Comparison of ENCODE assay signal across 8 cellular contexts in genomic region chr10:86536294-86536861, GRCh38. TPM values are rescaled to one million over a fixed set of nuclear protein-coding genes. Genes with fewer than 3 reads are reported as not detected.
A peak's percentile ranks its signal among the peaks of the same experiment; 100 is the strongest.
DNase-seq lines count a peak whose midpoint lies in the region; TF ChIP-seq lines count a peak whose summit lies in the region.

No MANE protein-coding gene starts in this region.

- H3K36me3 ChIP-seq in DOHH2 (ENCODE audit: control insufficient read depth, low read length) (no peaks in the 10 kb centered on the region), spleen (no peaks in the 10 kb centered on the region), uterus (no peaks in the 10 kb centered on the region), OCI-LY7 (ENCODE audit: insufficient read depth, low read length) (no peaks in the 10 kb centered on the region)

- CTCF ChIA-PET in OCI-LY7 (lab: Charles Lee; ENCODE audit: unreplicated experiment) = no interaction called here

- DNase-seq in activated CD4-positive, alpha-beta T cell treated with anti-CD3 and anti-CD28 coated beads for 48 hours = peak; percentile 55
- peak; percentile 40 for DNase-seq in effector CD8-positive, alpha-beta T cell (lab: John Stamatoyannopoulos, UW)
- DNase-seq in spleen = peak; percentile 85
- no peak for DNase-seq in NCI-H2081 treated with DMSO at 0.1 percent for 48 hours (lab: John Stamatoyannopoulos, UW)
- DNase-seq in uterus = no peak
- no peak for DNase-seq in NCI-H2227 treated with DMSO at 0.1 percent for 48 hours (lab: John Stamatoyannopoulos, UW)
- DNase-seq in OCI-LY7 (ENCODE audit: low spot score) = no peak

- WGBS in spleen, 5 donors = 8 to 15% (median 11%) methylated on average over 27 to 40 of the region's 40 CpGs

- peaks cover 30% of the 10 kb centered on the region for H3K4me1 ChIP-seq in DOHH2 (ENCODE audit: control insufficient read depth, low read length)
- H3K4me1 ChIP-seq in spleen = peaks cover 0 to 25% (median 15%) of the 10 kb centered on the region in 6 donors
- H3K4me1 ChIP-seq in uterus = no peaks in the 10 kb centered on the region
- peaks cover 5% of the 10 kb centered on the region for H3K4me1 ChIP-seq in OCI-LY7 (ENCODE audit: insufficient read depth, low read length, poor library complexity, severe bottlenecking)

- TF ChIP-seq CTCF in DOHH2 (IDR thresholded peaks at IDR 0.05; ENCODE audit: low read depth, low read length, poor library complexity, severe bottlenecking) = no peak
- TF ChIP-seq CTCF in spleen (IDR thresholded peaks at IDR 0.05 in 8 of 11, conservative IDR thresholded peaks at IDR 0.05 in 3 of 11) = no peak
- TF ChIP-seq CTCF in uterus (IDR thresholded peaks at IDR 0.05) = no peak
- TF ChIP-seq CTCF in OCI-LY7 (conservative IDR thresholded peaks at IDR 0.05; ENCODE audit: low read length) = no peak

- no peaks in the 10 kb centered on the region for H3F3A ChIP-seq in DOHH2 (ENCODE audit: control insufficient read depth, insufficient read depth)

- H3K27ac ChIP-seq in DOHH2 (ENCODE audit: low read depth, low read length) (peak overlapping the region; percentile 47), spleen (peak overlapping the region in 4 of 8 donors; percentile 15 to 63 (median 50)), uterus (no peak overlapping the region), OCI-LY7 (ENCODE audit: low read depth, low read length, poor library complexity, severe bottlenecking) (no peak overlapping the region)

- H3K9me3 ChIP-seq in DOHH2 (ENCODE audit: control insufficient read depth, insufficient read depth, low read length) (no peaks in the 10 kb centered on the region), spleen (peaks cover 0 to 5% (median 0%) of the 10 kb centered on the region in 8 donors), uterus (no peaks in the 10 kb centered on the region), OCI-LY7 (ENCODE audit: low read length) (no peaks in the 10 kb centered on the region)

- no peaks in the 10 kb centered on the region for H3K27me3 ChIP-seq in DOHH2 (ENCODE audit: control insufficient read depth, low read length)
- H3K27me3 ChIP-seq in spleen (replicated peaks in 1 of 7) = peaks cover 0 to 18% (median 0%) of the 10 kb centered on the region in 7 donors
- no peaks in the 10 kb centered on the region for H3K27me3 ChIP-seq in uterus

- POLR2A ChIA-PET in OCI-LY7 (lab: Charles Lee) = no interaction called here

- peak overlapping the region; percentile 66 for H3K4me3 ChIP-seq in DOHH2 (ENCODE audit: low read length)
- H3K4me3 ChIP-seq in spleen = peak overlapping the region in 7 of 8 donors; percentile 20 to 72 (median 35)
- H3K4me3 ChIP-seq in uterus = no peak overlapping the region
- H3K4me3 ChIP-seq in OCI-LY7 (ENCODE audit: low read depth, low read length, poor library complexity, severe bottlenecking) = no peak overlapping the region

- BruUV-seq in OCI-LY7 (replicated peaks; lab: Mats Ljungman, UMichigan) = no TSS peak

- intact Hi-C loops in spleen (cut with DNase I; ENCODE audit: low total_unique reads) = no loop called here
- intact Hi-C loops in uterus (cut with DNase I; ENCODE audit: low total_unique reads) = no loop called here
- intact Hi-C loops in OCI-LY7 (cut with micrococcal nuclease; ENCODE audit: unreplicated experiment) = no loop called here

- peak overlapping the region; percentile 69 for H3K4me2 ChIP-seq in DOHH2 (ENCODE audit: low read length)
- H3K4me2 ChIP-seq in OCI-LY7 (ENCODE audit: low read length) = no peak overlapping the region

- no peaks in the 10 kb centered on the region for H3K79me2 ChIP-seq in DOHH2 (ENCODE audit: control insufficient read depth, low read length)
- no peaks in the 10 kb centered on the region for H3K79me2 ChIP-seq in OCI-LY7 (ENCODE audit: insufficient read depth, low read depth, low read length)

- no peak overlapping the region for H2AFZ ChIP-seq in OCI-LY7 (ENCODE audit: low read length)

- H4K20me1 ChIP-seq in DOHH2 (ENCODE audit: control insufficient read depth, insufficient read depth, low read depth, low read length) = no peaks in the 10 kb centered on the region
- H4K20me1 ChIP-seq in OCI-LY7 (ENCODE audit: insufficient read depth, low read length) = no peaks in the 10 kb centered on the region

- TF ChIP-seq POLR2A in spleen (IDR thresholded peaks at IDR 0.05) (no peak), uterus (IDR thresholded peaks at IDR 0.05) (no peak)

- H3K9me2 ChIP-seq in DOHH2 (replicated peaks; ENCODE audit: control insufficient read depth, low read length) (no peaks in the 10 kb centered on the region), OCI-LY7 (ENCODE audit: insufficient read depth, low read length) (no peaks in the 10 kb centered on the region)

RNA-seq across cellular contexts. Expression of gene WAPL, which starts 14.8 kb away (rescaled TPM):
- 10 to 100 TPM; 37.0 to 59.1 (median 51.5) TPM for total RNA-seq in spleen
- polyA plus RNA-seq in spleen = 10 to 100 TPM; 13.6 to 19.8 (median 17.0) TPM
- 10 to 100 TPM; 17.4 to 75.1 (median 34.9) TPM for total RNA-seq in uterus
- 51.1 and 56.6 TPM in 2 replicates for total RNA-seq in OCI-LY7 (2014; rRNA removed; shearing (Covaris generic))
- 68.7 and 75.7 TPM in 2 replicates for total RNA-seq in OCI-LY7 (2022)

Comparison
In these comparisons a context has a peak if more than half of its experiments do, and no peak if none do; other contexts are left out.
1. H3K4me3 ChIP-seq: peak in DOHH2 (single experiment) and spleen (7 of 8); none in uterus (0 of 2) and OCI-LY7 (single experiment).
2. DNase-seq: peak in activated CD4-positive, alpha-beta T cell treated with anti-CD3 and anti-CD28 coated beads for 48 hours (single experiment), effector CD8-positive, alpha-beta T cell (single experiment) and spleen (single experiment); none in NCI-H2081 treated with DMSO at 0.1 percent for 48 hours (single experiment), uterus (0 of 2), NCI-H2227 treated with DMSO at 0.1 percent for 48 hours (single experiment) and OCI-LY7 (single experiment).